In genomic region chr6:151452750-151453427, GRCh38 we compare ENCODE assay signal across 8 cellular contexts. TPM values are rescaled to one million over a fixed set of nuclear protein-coding genes. Genes with fewer than 3 reads are reported as not detected.
A peak's percentile ranks its signal among the peaks of the same experiment; 100 is the strongest.
DNase-seq lines count a peak whose midpoint lies in the region; ATAC-seq and TF ChIP-seq lines count a peak whose summit lies in the region.

No MANE protein-coding gene starts in this region.

- no peaks in the 10 kb centered on the region for H3K36me3 ChIP-seq in gastroesophageal sphincter
- H3K36me3 ChIP-seq in ovary: no peaks in the 10 kb centered on the region

- H3K56ac ChIP-seq in H9 (ENCODE audit: insufficient read length, low read depth, low read length): no peak overlapping the region

- ATAC-seq in gastroesophageal sphincter (peak; percentile 20), HG03175 (IDR thresholded peaks at IDR 0.05; ENCODE audit: unreplicated experiment) (no peak), GM19324 (IDR thresholded peaks at IDR 0.05; ENCODE audit: low FRiP score, unreplicated experiment) (no peak)

- H2BK120ac ChIP-seq in H9 (ENCODE audit: low read depth, low read length, poor library complexity, severe bottlenecking): no peak overlapping the region

- DNase-seq in AG08395 (ENCODE audit: low spot score): peak; percentile 24
- DNase-seq in H9: no peak
- DNase-seq in ovary: peak; percentile 47 to 57 (median 50)
- DNase-seq in cortex of kidney (lab: John Stamatoyannopoulos, UW): no peak

- H3K79me1 ChIP-seq in H9 (ENCODE audit: insufficient read depth, low read depth, low read length, poor library complexity, severe bottlenecking): no peaks in the 10 kb centered on the region

- no peak for TF ChIP-seq EP300 in gastroesophageal sphincter (IDR thresholded peaks at IDR 0.05)
- TF ChIP-seq EP300 in ovary (IDR thresholded peaks at IDR 0.05): no peak

- peak overlapping the region; percentile 97 for H3K9ac ChIP-seq in H9 (ENCODE audit: extremely low read depth, insufficient read length, low read length)

- peaks cover 5 to 29% (median 22%) of the 10 kb centered on the region in 3 experiments; a peak in 6 of 7 replicates for H3K36me3 Mint-ChIP-seq in H9 (ENCODE audit: insufficient read depth in 1 of 3, low read depth in 3 of 3)

- H3K14ac ChIP-seq in H9 (ENCODE audit: insufficient read depth, low read length): peak overlapping the region; percentile 65; the same call in 1 of the 2 replicates

- H3K4me2 ChIP-seq in H9 (ENCODE audit: insufficient read depth, insufficient read length, low read length): peak overlapping the region; percentile 85

- TF ChIP-seq POLR2A in gastroesophageal sphincter (IDR thresholded peaks at IDR 0.05): no peak
- TF ChIP-seq POLR2A in ovary (IDR thresholded peaks at IDR 0.05): no peak

- no peak overlapping the region for H2BK12ac ChIP-seq in H9 (ENCODE audit: insufficient read length, low read depth, low read length)

- H3K9me3 Mint-ChIP-seq in H9: peaks cover 1 to 4% of the 10 kb centered on the region in 2 experiments; a peak in 3 of 5 replicates

- H3K27ac Mint-ChIP-seq in H9: peak overlapping the region; percentile 74 to 96 (median 94)

- H2AK5ac ChIP-seq in H9 (ENCODE audit: insufficient read length, low read length): no peak overlapping the region

- no peak overlapping the region for H3T11ph ChIP-seq in H9 (ENCODE audit: low read length)

- intact Hi-C loops in ovary (cut with DNase I): no loop called here

- peaks cover 11% of the 10 kb centered on the region for H3K23me2 ChIP-seq in H9 (ENCODE audit: insufficient read length, low read depth, low read length, poor library complexity, severe bottlenecking)

- H3K4me3 Mint-ChIP-seq in H9: peak overlapping the region; percentile 97 to 98

- peak overlapping the region; percentile 53 for H3K18ac ChIP-seq in H9 (ENCODE audit: insufficient read length, low read depth, low read length)

- TF ChIP-seq CTCF in H9 (conservative IDR thresholded peaks at IDR 0.05) (no peak), WI38 (IDR thresholded peaks at IDR 0.05; ENCODE audit: low read depth, low read length) (no peak), gastroesophageal sphincter (IDR thresholded peaks at IDR 0.05) (peak in 2 of 4 experiments; percentile 4 to 17), ovary (IDR thresholded peaks at IDR 0.05) (no peak)

- H3K4ac ChIP-seq in H9 (ENCODE audit: low read depth, low read length): no peak overlapping the region

- H3K27ac ChIP-seq in H9 (ENCODE audit: insufficient read length, low read depth, low read length) (peak overlapping the region; percentile 69), gastroesophageal sphincter (peak overlapping the region; percentile 89 to 98 (median 95)), ovary (peak overlapping the region; percentile 68 to 83)

- H3K27me3 ChIP-seq in H9 (ENCODE audit: insufficient read depth, low read length) (no peaks in the 10 kb centered on the region), gastroesophageal sphincter (no peaks in the 10 kb centered on the region), ovary (no peaks in the 10 kb centered on the region)

- WGBS in H9 (ENCODE audit: extremely low coverage, insufficient read length, low lambda C conversion rate): no CpG with 5 or more reads among the region's 24 CpGs
- WGBS in gastroesophageal sphincter (ENCODE audit: low coverage in 1 of 2), 2 donors: 0 to 1% methylated on average over 10 to 17 of the region's 24 CpGs
- WGBS in ovary, 3 donors: 0 to 1% (median 0%) methylated on average over 21 to 24 of the region's 24 CpGs

- H4K8ac ChIP-seq in H9 (replicated peaks; ENCODE audit: insufficient read length, low read depth, low read length): no peak overlapping the region

- H3K9me3 ChIP-seq in H9 (ENCODE audit: control insufficient read depth, low read depth, low read length) (no peaks in the 10 kb centered on the region), gastroesophageal sphincter (no peaks in the 10 kb centered on the region), ovary (no peaks in the 10 kb centered on the region)

- H2BK15ac ChIP-seq in H9 (ENCODE audit: low read depth, low read length): no peak overlapping the region

- H2BK5ac ChIP-seq in H9 (ENCODE audit: insufficient read length, low read length): no peak overlapping the region

- H4K91ac ChIP-seq in H9 (ENCODE audit: insufficient read length, low read depth, low read length): no peak overlapping the region

- no peak overlapping the region for H4K5ac ChIP-seq in H9 (ENCODE audit: insufficient read length, low read depth, low read length)

- no peak overlapping the region for H2AFZ ChIP-seq in H9 (ENCODE audit: low read length)

- H2BK20ac ChIP-seq in H9 (ENCODE audit: low read depth, low read length, poor library complexity, severe bottlenecking): no peak overlapping the region

- H3K4me1 ChIP-seq in H9 (ENCODE audit: insufficient read depth, low read length) (no peaks in the 10 kb centered on the region), gastroesophageal sphincter (peaks cover 10 to 28% (median 10%) of the 10 kb centered on the region in 3 donors), ovary (ENCODE audit: insufficient read depth) (peaks cover 2% of the 10 kb centered on the region)

- peaks cover 9% of the 10 kb centered on the region; the same call in 1 of the 2 replicates for H3K79me2 ChIP-seq in H9 (ENCODE audit: insufficient read depth, low read length)

- peaks cover 32 to 38% of the 10 kb centered on the region in 2 experiments for H3K4me1 Mint-ChIP-seq in H9

- H3K4me3 ChIP-seq in WI38 (ENCODE audit: low read depth, low read length) (peak overlapping the region; percentile 90), gastroesophageal sphincter (peak overlapping the region; percentile 93 to 99), ovary (peak overlapping the region; percentile 87)

- peaks cover 1% of the 10 kb centered on the region; the same call in 1 of the 2 replicates for H3K27me3 Mint-ChIP-seq in H9 (ENCODE audit: low read depth)

- no peaks in the 10 kb centered on the region for H4K20me1 ChIP-seq in H9 (ENCODE audit: control insufficient read depth, insufficient read depth, insufficient read length)

- H3K23ac ChIP-seq in H9 (ENCODE audit: insufficient read length, low read depth, low read length): no peak overlapping the region

RNA-seq across cellular contexts. Expression of gene RMND1, which starts 1.0 kb away (rescaled TPM):
- total RNA-seq in H9 (2021) (25.2 and 27.0 TPM in 2 replicates), gastroesophageal sphincter (10 to 100 TPM; 13.2 to 17.8 (median 14.1) TPM), ovary (10 to 100 TPM; 17.1 to 23.7 (median 20.5) TPM)
- polyA plus RNA-seq in ovary: 10 to 100 TPM; 19.9 to 20.4 TPM

RNA-seq across cellular contexts. Expression of gene CCDC170, which starts 40.9 kb away (rescaled TPM):
- total RNA-seq in H9 (2021) (0.07 and 0.26 TPM in 2 replicates), gastroesophageal sphincter (1 to 10 TPM in 1 of 4 donors, under 1 TPM in 3; 0.23 to 1.2 (median 0.77) TPM), ovary (10 to 100 TPM in 3 of 7 donors, 1 to 10 TPM in 4; 6.4 to 19.8 (median 9.3) TPM)
- 1 to 10 TPM; 3.8 to 4.2 TPM for polyA plus RNA-seq in ovary

Comparison
In these comparisons a context has a peak if more than half of its experiments do, and no peak if none do; other contexts are left out.
1. DNase-seq: peak in AG08395 (single experiment) and ovary (5 of 5); none in H9 (single experiment) and cortex of kidney (single experiment).
2. Peak in every context shown above with its lines, with median percentiles within 50 percentile points of each other: H3K27ac ChIP-seq and H3K4me3 ChIP-seq.